In genomic region chr15:99450896-99451358, GRCh38 we compare ENCODE assay signal across 2 cellular contexts.
TF ChIP-seq lines count a peak whose summit lies in the region.

No MANE protein-coding gene starts in this region.

TF ChIP-seq in GM23338, 12 proteins besides CTCF, POLR2A, EP300 and RAD21 (continued from another document):
- TF ChIP-seq ZNF462 (CRISPR knock-in tag; IDR thresholded peaks at IDR 0.05) (no peak), EZH2 (IDR thresholded peaks at IDR 0.05; ENCODE audit: low read depth, unreplicated experiment) (no peak), ETS1 (IDR thresholded peaks at IDR 0.05) (no peak), JUNB (IDR thresholded peaks at IDR 0.05; ENCODE audit: unreplicated experiment) (no peak), EZH2phosphoT487 (IDR thresholded peaks at IDR 0.05; ENCODE audit: unreplicated experiment) (no peak), ZNF114 (CRISPR knock-in tag; IDR thresholded peaks at IDR 0.05) (no peak), NANOG (IDR thresholded peaks at IDR 0.05; ENCODE audit: borderline replicate concordance) (no peak), REST (IDR thresholded peaks at IDR 0.05; ENCODE audit: unreplicated experiment) (no peak), STAT1 (IDR thresholded peaks at IDR 0.05; ENCODE audit: unreplicated experiment) (no peak), ZNF331 (CRISPR knock-in tag; IDR thresholded peaks at IDR 0.05; ENCODE audit: low read depth) (no peak), CREB1 (CRISPR knock-in tag; IDR thresholded peaks at IDR 0.05; ENCODE audit: low read depth) (no peak)

TF ChIP-seq in K562, 482 proteins besides CTCF, POLR2A, EP300 and RAD21 (continued from another document):
- TF ChIP-seq FOXM1 (IDR thresholded peaks at IDR 0.05; ENCODE audit: low read depth) (no peak), FOXM1 (CRISPR knock-in tag; IDR thresholded peaks at IDR 0.05; ENCODE audit: low read depth) (no peak)
